In the genomic region with DNA sequence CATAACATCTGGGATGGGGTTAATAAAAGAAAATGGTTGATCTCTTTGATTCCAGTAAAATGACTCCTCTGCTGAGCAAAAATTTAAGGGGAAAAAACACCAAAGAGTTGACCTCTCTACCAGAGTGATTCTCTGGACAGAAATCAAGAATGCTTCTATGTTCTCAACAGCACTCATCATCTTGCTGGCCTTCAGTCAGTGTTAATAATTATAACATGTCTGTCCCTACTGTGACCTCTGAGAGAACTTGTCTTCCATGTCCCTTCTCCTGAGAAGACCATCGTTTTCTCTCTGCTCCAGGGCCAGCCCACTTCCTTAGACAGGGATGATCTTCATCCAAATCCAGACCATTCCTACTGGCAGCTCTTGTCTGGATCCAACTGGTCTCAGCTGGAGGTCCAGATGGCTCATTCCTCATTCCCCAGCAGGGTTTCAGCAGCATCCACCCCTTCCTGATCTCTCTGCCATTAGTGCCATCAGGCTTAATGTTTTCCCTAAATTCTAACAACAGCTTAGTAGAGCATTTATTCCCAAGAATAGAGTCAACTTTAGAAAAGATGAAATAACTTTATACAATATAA, we compare ENCODE assay signal across 17 cellular contexts.
A peak's percentile ranks its signal among the peaks of the same experiment; 100 is the strongest.
DNase-seq lines count a peak whose midpoint lies in the region; ATAC-seq and TF ChIP-seq lines count a peak whose summit lies in the region.
"Had no signal": no experiment of that assay in that cellular context is flagged by ENCODE, and none has a peak within 500 bp of the region (broad histone marks: within the 10 kb centered on the region; RNA-seq: fewer than 3 reads in every experiment).

No MANE protein-coding gene starts in this region.

- no peaks in the 10 kb centered on the region for H3K4me1 ChIP-seq in colonic mucosa
- H3K4me1 ChIP-seq: prostate gland had no signal

- DNase-seq in AG08396 (ENCODE audit: low spot score) = peak; percentile 5
- peak; percentile 13 for DNase-seq in HCEC 1CT
- peak; percentile 20 to 25 for DNase-seq in cardiac fibroblast (ENCODE audit: low read depth in 2 of 2)
- DNase-seq in iris pigment epithelial cell (ENCODE audit: low read depth) = peak; percentile 81
- DNase-seq in DMS53 treated with DMSO at 0.1 percent for 48 hours (lab: John Stamatoyannopoulos, UW; ENCODE audit: unreplicated experiment) = no peak
- DNase-seq in Right ventricle myocardium superior = no peak
- no peak for DNase-seq in colonic mucosa
- DNase-seq: activated effector memory CD4-positive, alpha-beta T cell treated with Interleukin-2 at 50 U/mL for 16 hours; DMS153; left colon; MV-4-11; NCI-H1930; NCI-H446; stimulated activated CD4-positive, alpha-beta T cell treated with anti-CD3 and anti-CD28 coated beads, Interleukin-4, amount 100 ng/mL, for 4 hours had no signal

- ATAC-seq in GM21381 (IDR thresholded peaks at IDR 0.05; ENCODE audit: unreplicated experiment) (no peak), Right ventricle myocardium superior (ENCODE audit: poor library complexity) (no peak)
- ATAC-seq: K562, left colon had no signal

- H3K4me3 ChIP-seq in cardiac fibroblast (replicated peaks in 1 of 2; ENCODE audit: low read depth in 2 of 2, low read length in 2 of 2) (no peak overlapping the region), colonic mucosa (no peak overlapping the region)
- H3K4me3 ChIP-seq: K562, prostate gland had no signal

- intact Hi-C loops in Right ventricle myocardium superior (cut with DNase I) (no loop called here), colonic mucosa (cut with DNase I) (no loop called here)

- no peak overlapping the region for H3K27ac ChIP-seq in colonic mucosa
- H3K27ac ChIP-seq: prostate gland had no signal

- no peaks in the 10 kb centered on the region for H3K36me3 ChIP-seq in colonic mucosa
- H3K36me3 ChIP-seq: prostate gland had no signal

- TF ChIP-seq CTCF in cardiac fibroblast (IDR thresholded peaks at IDR 0.05; ENCODE audit: low read depth, low read length) (no peak), colonic mucosa (IDR thresholded peaks at IDR 0.05) (no peak)

- H3K9ac ChIP-seq in colonic mucosa (ENCODE audit: low read depth in 2 of 2, low read length in 2 of 2) = no peak overlapping the region

- H3K9me3 ChIP-seq in colonic mucosa = no peaks in the 10 kb centered on the region
- H3K9me3 ChIP-seq: prostate gland had no signal

- H3K27me3 ChIP-seq in colonic mucosa = no peaks in the 10 kb centered on the region

Comparison
In these comparisons a context has a peak if more than half of its experiments do, and no peak if none do; other contexts are left out.
1. DNase-seq: peak in AG08396 (single experiment), HCEC 1CT (single experiment), cardiac fibroblast (2 of 2) and iris pigment epithelial cell (single experiment); none in DMS53 treated with DMSO at 0.1 percent for 48 hours (single experiment), Right ventricle myocardium superior (single experiment) and colonic mucosa (single experiment).